40 cellular contexts compared by ENCODE assay signal in the genomic region with DNA sequence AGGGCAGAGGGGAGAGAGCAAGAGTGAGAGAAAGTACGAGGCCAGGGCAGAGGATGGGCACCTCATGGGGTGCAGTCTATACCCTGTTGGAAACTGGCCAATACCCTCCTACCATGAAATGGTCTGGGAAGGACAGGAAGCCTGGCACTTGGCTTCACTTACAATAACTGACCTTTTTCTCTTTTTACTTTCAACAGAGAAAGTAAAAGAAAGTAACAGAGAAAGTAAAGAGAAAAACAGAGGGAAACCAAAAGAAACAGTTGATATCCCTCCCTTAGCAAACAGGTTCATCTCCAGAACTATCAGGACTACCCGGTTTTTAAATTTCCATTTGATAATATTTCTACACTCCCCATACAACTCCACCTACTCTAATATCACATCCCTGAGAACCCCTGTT. TPM values are rescaled to one million over a fixed set of nuclear protein-coding genes. Genes with fewer than 3 reads are reported as not detected.
"Had no signal": no experiment of that assay in that cellular context is flagged by ENCODE, and none has a peak within 500 bp of the region (broad histone marks: within the 10 kb centered on the region; RNA-seq: fewer than 3 reads in every experiment).

No MANE protein-coding gene starts in this region.

- H3K27me3 Mint-ChIP-seq: activated B cell treated with CpG ODN at 0.5 μM for 24 hours; activated CD4-positive, alpha-beta memory T cell treated with anti-CD3 and anti-CD28 coated beads for 36 hours; activated CD4-positive, alpha-beta T cell treated with anti-CD3 and anti-CD28 coated beads, Interleukin-2, amount 10 ng/mL, durations not matched to agents 24 days and 14 days; activated CD8-positive, alpha-beta T cell treated with anti-CD3 and anti-CD28 coated beads for 36 hours; activated naive CD4-positive, alpha-beta T cell treated with anti-CD3 and anti-CD28 coated beads, Interleukin-2, amount 50 U/mL, for 24 hours; activated naive CD8-positive, alpha-beta T cell; activated naive CD8-positive, alpha-beta T cell treated with anti-CD3 and anti-CD28 coated beads, Interleukin-2, amount 10 ng/mL, durations not matched to agents 7 days and 5 days; activated naive CD8-positive, alpha-beta T cell treated with anti-CD3 and anti-CD28 coated beads, Interleukin-2, amount 50 U/mL, for 24 hours; activated T-helper 17 cell treated with anti-CD3 and anti-CD28 coated beads, Interleukin-2, amount 50 U/mL, for 72 hours had no signal

- H3K27ac Mint-ChIP-seq: activated B cell treated with CpG ODN at 0.5 μM for 24 hours; activated CD4-positive, alpha-beta memory T cell treated with anti-CD3 and anti-CD28 coated beads for 36 hours; activated CD4-positive, alpha-beta T cell treated with anti-CD3 and anti-CD28 coated beads, Interleukin-2, amount 10 ng/mL, durations not matched to agents 24 days and 14 days; activated CD8-positive, alpha-beta T cell treated with anti-CD3 and anti-CD28 coated beads for 36 hours; activated naive CD4-positive, alpha-beta T cell treated with anti-CD3 and anti-CD28 coated beads for 36 hours; activated naive CD4-positive, alpha-beta T cell treated with anti-CD3 and anti-CD28 coated beads, Interleukin-2, amount 50 U/mL, for 24 hours; activated naive CD8-positive, alpha-beta T cell; activated naive CD8-positive, alpha-beta T cell treated with anti-CD3 and anti-CD28 coated beads, Interleukin-2, amount 10 ng/mL, durations not matched to agents 7 days and 5 days; activated naive CD8-positive, alpha-beta T cell treated with anti-CD3 and anti-CD28 coated beads, Interleukin-2, amount 50 U/mL, for 24 hours; activated T-cell treated with anti-CD3 and anti-CD28 coated beads, Interleukin-2, amount 50 U/mL, for 72 hours; activated T-helper 1 cell treated with anti-CD3 and anti-CD28 coated beads, Interleukin-12 subunit alpha, Interleukin-12 subunit beta, Interleukin-2, Interleukin-4 antibody, amounts not matched to agents 30 ng/mL and 10 ng/mL and 1 ng/mL, durations not matched to agents 14 hours and 24 hours and 36 hours; activated T-helper 17 cell treated with anti-CD3 and anti-CD28 coated beads, Interleukin-2, amount 50 U/mL, for 72 hours; T-helper 1 cell treated with Interleukin-12 subunit alpha and Interleukin-12 subunit beta and Interleukin-4 antibody, amounts not matched to agents 30 μg/mL and 1 μg/mL, for 36 hours had no signal

- H3K9me3 Mint-ChIP-seq: activated B cell treated with CpG ODN at 0.5 μM for 24 hours; activated CD4-positive, alpha-beta memory T cell treated with anti-CD3 and anti-CD28 coated beads for 36 hours; activated CD8-positive, alpha-beta T cell treated with anti-CD3 and anti-CD28 coated beads for 36 hours; activated naive CD4-positive, alpha-beta T cell treated with anti-CD3 and anti-CD28 coated beads for 36 hours; activated naive CD4-positive, alpha-beta T cell treated with anti-CD3 and anti-CD28 coated beads, Interleukin-2, amount 50 U/mL, for 24 hours; activated naive CD8-positive, alpha-beta T cell treated with anti-CD3 and anti-CD28 coated beads, Interleukin-2, amount 10 ng/mL, durations not matched to agents 7 days and 5 days; activated naive CD8-positive, alpha-beta T cell treated with anti-CD3 and anti-CD28 coated beads, Interleukin-2, amount 50 U/mL, for 24 hours; activated T-cell treated with anti-CD3 and anti-CD28 coated beads, Interleukin-2, amount 50 U/mL, for 4 hours; activated T-cell treated with anti-CD3 and anti-CD28 coated beads, Interleukin-2, amount 50 U/mL, for 72 hours; activated T-helper 1 cell treated with anti-CD3 and anti-CD28 coated beads, Interleukin-12 subunit alpha, Interleukin-12 subunit beta, Interleukin-2, Interleukin-4 antibody, amounts not matched to agents 30 ng/mL and 10 ng/mL and 1 ng/mL, durations not matched to agents 14 hours and 24 hours and 36 hours; activated T-helper 17 cell treated with anti-CD3 and anti-CD28 coated beads, Interleukin-2, amount 50 U/mL, for 72 hours; T-helper 1 cell treated with Interleukin-12 subunit alpha and Interleukin-12 subunit beta and Interleukin-4 antibody, amounts not matched to agents 30 μg/mL and 1 μg/mL, for 36 hours; T-helper 2 cell treated with Interferon-gamma antibody and Interleukin-4, amounts not matched to agents 5 μg/mL and 100 μg/mL, for 36 hours had no signal

- DNase-seq: activated B cell treated with CpG ODN at 0.5 μM for 24 hours; activated CD4-positive, alpha-beta memory T cell treated with anti-CD3 and anti-CD28 coated beads for 36 hours; activated CD4-positive, alpha-beta T cell treated with anti-CD3 and anti-CD28 coated beads for 4 hours; activated CD4-positive, alpha-beta T cell treated with anti-CD3 and anti-CD28 coated beads, Interleukin-2, amount 10 ng/mL, durations not matched to agents 24 days and 14 days; activated CD4-positive, alpha-beta T cell treated with anti-CD3 and anti-CD28 coated beads, Interleukin-2, amount 50 U/mL, for 1 hour; activated CD4-positive, alpha-beta T cell treated with anti-CD3 and anti-CD28 coated beads, Interleukin-2, amount 50 U/mL, for 4 hours; activated CD4-positive, CD25-positive, alpha-beta regulatory T cell treated with anti-CD3 and anti-CD28 coated beads, Interleukin-2, amount 50 U/mL, for 72 hours; activated CD8-positive, alpha-beta memory T cell treated with anti-CD3 and anti-CD28 coated beads, Interleukin-2, amount 50 U/mL, for 4 hours; activated CD8-positive, alpha-beta T cell treated with anti-CD3 and anti-CD28 coated beads for 36 hours; activated effector memory CD4-positive, alpha-beta T cell treated with anti-CD3 and anti-CD28 coated beads, Interleukin-2, amount 50 U/mL, for 16 hours; activated gamma-delta T cell treated with Interleukin-2 at 50 U/mL for 16 hours; activated naive CD4-positive, alpha-beta T cell; activated naive CD4-positive, alpha-beta T cell treated with anti-CD3 and anti-CD28 coated beads for 36 hours; activated naive CD8-positive, alpha-beta T cell treated with anti-CD3 and anti-CD28 coated beads, Interleukin-2, amount 10 ng/mL, durations not matched to agents 7 days and 5 days; activated naive CD8-positive, alpha-beta T cell treated with anti-CD3 and anti-CD28 coated beads, Interleukin-2, amount 50 U/mL, for 24 hours; activated T-cell treated with anti-CD3 and anti-CD28 coated beads for 4 hours; activated T-cell treated with anti-CD3 and anti-CD28 coated beads, Interleukin-2, amount 50 U/mL, for 1 hour; activated T-cell treated with anti-CD3 and anti-CD28 coated beads, Interleukin-2, amount 50 U/mL, for 4 hours; activated T-cell treated with anti-CD3 and anti-CD28 coated beads, Interleukin-2, amount 50 U/mL, for 72 hours; amygdala; anterior cingulate cortex; body of pancreas; brain microvascular endothelial cell; central memory CD4-positive, alpha-beta T cell; T-helper 2 cell; T-helper 9 cell had no signal

- H3K27ac ChIP-seq: ascending aorta, body of pancreas, brain microvascular endothelial cell, breast epithelium, VCaP had no signal

- H3K4me1 ChIP-seq: ascending aorta, body of pancreas, breast epithelium had no signal

- H3K27me3 ChIP-seq: ascending aorta, body of pancreas, brain microvascular endothelial cell had no signal

- H3K36me3 ChIP-seq: ascending aorta, brain microvascular endothelial cell, breast epithelium had no signal

- H3K4me3 ChIP-seq: ascending aorta, body of pancreas, breast epithelium had no signal

- H3K4me3 Mint-ChIP-seq: activated B cell treated with CpG ODN at 0.5 μM for 24 hours; activated CD4-positive, alpha-beta memory T cell treated with anti-CD3 and anti-CD28 coated beads for 36 hours; activated CD4-positive, alpha-beta T cell treated with anti-CD3 and anti-CD28 coated beads, Interleukin-2, amount 10 ng/mL, durations not matched to agents 24 days and 14 days; activated CD8-positive, alpha-beta T cell treated with anti-CD3 and anti-CD28 coated beads for 36 hours; activated naive CD4-positive, alpha-beta T cell treated with anti-CD3 and anti-CD28 coated beads for 36 hours; activated naive CD4-positive, alpha-beta T cell treated with anti-CD3 and anti-CD28 coated beads, Interleukin-2, amount 50 U/mL, for 24 hours; activated naive CD8-positive, alpha-beta T cell; activated naive CD8-positive, alpha-beta T cell treated with anti-CD3 and anti-CD28 coated beads, Interleukin-2, amount 10 ng/mL, durations not matched to agents 7 days and 5 days; activated naive CD8-positive, alpha-beta T cell treated with anti-CD3 and anti-CD28 coated beads, Interleukin-2, amount 50 U/mL, for 24 hours; activated T-cell treated with anti-CD3 and anti-CD28 coated beads, Interleukin-2, amount 50 U/mL, for 4 hours; activated T-cell treated with anti-CD3 and anti-CD28 coated beads, Interleukin-2, amount 50 U/mL, for 72 hours; activated T-helper 1 cell treated with anti-CD3 and anti-CD28 coated beads, Interleukin-12 subunit alpha, Interleukin-12 subunit beta, Interleukin-2, Interleukin-4 antibody, amounts not matched to agents 30 ng/mL and 10 ng/mL and 1 ng/mL, durations not matched to agents 14 hours and 24 hours and 36 hours; activated T-helper 17 cell treated with anti-CD3 and anti-CD28 coated beads, Interleukin-2, amount 50 U/mL, for 72 hours; T-helper 1 cell treated with Interleukin-12 subunit alpha and Interleukin-12 subunit beta and Interleukin-4 antibody, amounts not matched to agents 30 μg/mL and 1 μg/mL, for 36 hours; T-helper 2 cell treated with Interferon-gamma antibody and Interleukin-4, amounts not matched to agents 5 μg/mL and 100 μg/mL, for 36 hours had no signal

- ATAC-seq: activated CD8-positive, alpha-beta T cell treated with anti-CD3 and anti-CD28 coated beads for 36 hours; activated naive CD8-positive, alpha-beta T cell treated with anti-CD3 and anti-CD28 coated beads, Interleukin-2, amount 50 U/mL, for 24 hours; activated T-cell treated with anti-CD3 and anti-CD28 coated beads, Interleukin-2, amount 50 U/mL, for 4 hours; activated T-cell treated with anti-CD3 and anti-CD28 coated beads, Interleukin-2, amount 50 U/mL, for 72 hours; activated T-helper 17 cell treated with anti-CD3 and anti-CD28 coated beads, Interleukin-2, amount 50 U/mL, for 72 hours; body of pancreas had no signal

- H3K9me3 ChIP-seq: ascending aorta, body of pancreas, breast epithelium had no signal

- FAIRE-seq: colon, TTC549 had no signal

RNA-seq across cellular contexts. Expression of gene ARL13A, which starts 20.6 kb away (rescaled TPM):
- total RNA-seq: activated B cell treated with CpG ODN at 0.5 μM for 24 hours; activated CD4-positive, alpha-beta memory T cell treated with anti-CD3 and anti-CD28 coated beads for 36 hours; activated CD4-positive, alpha-beta T cell treated with anti-CD3 and anti-CD28 coated beads, Interleukin-2, amount 10 ng/mL, durations not matched to agents 24 days and 14 days; activated CD8-positive, alpha-beta memory T cell treated with anti-CD3 and anti-CD28 coated beads for 36 hours; activated CD8-positive, alpha-beta T cell treated with anti-CD3 and anti-CD28 coated beads for 36 hours; activated naive CD4-positive, alpha-beta T cell treated with anti-CD3 and anti-CD28 coated beads for 36 hours; activated naive CD8-positive, alpha-beta T cell treated with anti-CD3 and anti-CD28 coated beads, Interleukin-2, amount 10 ng/mL, durations not matched to agents 7 days and 5 days; activated T-cell treated with anti-CD3 and anti-CD28 coated beads, Interleukin-2, amount 50 U/mL, for 4 hours; activated T-cell treated with anti-CD3 and anti-CD28 coated beads, Interleukin-2, amount 50 U/mL, for 72 hours; activated T-helper 1 cell treated with anti-CD3 and anti-CD28 coated beads, Interleukin-12 subunit alpha, Interleukin-12 subunit beta, Interleukin-2, Interleukin-4 antibody, amounts not matched to agents 30 ng/mL and 10 ng/mL and 1 ng/mL, durations not matched to agents 14 hours and 24 hours and 36 hours; activated T-helper 17 cell treated with anti-CD3 and anti-CD28 coated beads, Interleukin-2, amount 50 U/mL, for 72 hours; ascending aorta; body of pancreas; breast epithelium; cardiac septum; cerebellum had no signal
